In the genomic region with DNA sequence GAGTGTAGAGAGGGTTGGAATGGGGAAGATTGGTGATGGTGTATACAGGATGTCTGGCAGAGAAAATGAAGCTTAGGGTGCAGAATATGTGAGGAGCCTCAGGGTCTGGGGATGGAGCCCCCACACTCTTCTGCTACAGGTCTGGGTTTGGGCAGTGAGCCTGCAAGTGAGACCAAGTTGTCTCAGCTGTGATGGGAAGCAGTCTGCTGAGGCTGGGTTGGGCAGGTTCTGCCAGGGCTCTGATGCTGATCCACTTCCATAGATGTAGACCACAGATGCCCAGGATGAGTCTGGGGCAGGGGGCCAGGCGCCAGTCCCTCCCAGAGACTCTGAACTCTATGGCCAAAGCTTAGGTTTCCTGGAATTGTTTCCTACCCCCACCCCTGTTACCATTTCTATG, we compare ENCODE assay signal across 19 cellular contexts.
"Had no signal": no experiment of that assay in that cellular context is flagged by ENCODE, and none has a peak within 500 bp of the region (broad histone marks: within the 10 kb centered on the region; RNA-seq: fewer than 3 reads in every experiment).

No MANE protein-coding gene starts in this region.

- ATAC-seq: gastroesophageal sphincter, lower lobe of right lung had no signal

- DNase-seq: central memory CD4-positive, alpha-beta T cell; erythroblast; glutamatergic neuron; left ventricle myocardium inferior; lower lobe of right lung; mesenchymal stem cell; naive B cell; occipital lobe; small intestine; stimulated activated CD4-positive, alpha-beta T cell treated with anti-CD3 and anti-CD28 coated beads, Interleukin-12 subunit alpha, Interleukin-12 subunit beta, amount 100 ng/mL, for 4 hours; stimulated activated naive CD4-positive, alpha-beta T cell; stomach; substantia nigra; transverse colon had no signal

- FAIRE-seq: endothelial cell of umbilical vein, keratinocyte, small intestine, urothelium cell line had no signal

- H3K36me3 Mint-ChIP-seq: naive B cell had no signal

- H3K4me1 Mint-ChIP-seq: naive B cell, nephron had no signal

- H3K9me3 Mint-ChIP-seq: naive B cell, nephron had no signal

- H3K4me3 Mint-ChIP-seq: nephron had no signal

- H3K27ac Mint-ChIP-seq: naive B cell, nephron had no signal
